In the genomic region with DNA sequence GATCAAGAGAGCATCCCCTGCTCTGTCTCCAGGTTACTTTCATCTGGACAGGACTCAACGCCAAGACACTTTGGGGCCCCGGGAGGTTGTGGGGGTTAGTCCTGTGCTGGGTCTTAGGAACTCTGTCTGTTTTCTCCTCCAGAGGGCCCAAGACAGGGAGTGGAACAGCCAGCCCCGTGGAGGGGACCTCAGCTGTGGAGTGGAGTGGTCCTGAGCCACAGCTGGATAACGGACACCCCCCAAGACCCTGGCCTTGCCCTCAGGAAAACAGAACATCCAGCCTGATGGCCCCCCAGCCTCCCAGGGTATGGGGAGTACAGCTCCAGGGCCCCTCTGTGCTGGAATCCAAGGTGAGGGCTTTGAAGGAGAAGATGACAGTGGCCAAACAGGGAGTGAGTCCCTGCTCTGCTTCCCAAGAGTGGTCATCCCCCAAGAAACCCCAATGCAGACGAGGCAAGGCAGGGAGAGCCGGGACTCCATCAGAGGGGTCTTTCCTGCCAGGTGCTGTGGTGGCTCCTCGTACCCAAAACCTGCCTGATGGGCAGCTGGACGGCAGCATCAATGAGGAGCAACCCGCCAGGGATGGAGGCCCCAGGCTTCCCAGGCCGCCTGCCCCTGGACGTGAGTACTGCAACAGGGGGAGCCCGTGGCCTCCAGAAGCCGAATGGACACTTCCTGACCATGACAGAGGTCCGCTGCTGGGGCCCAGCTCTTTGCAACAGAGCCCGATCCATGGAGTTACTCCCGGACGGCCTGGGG, we compare ENCODE assay signal across 22 cellular contexts.
"Had no signal": no experiment of that assay in that cellular context is flagged by ENCODE, and none has a peak within 500 bp of the region (broad histone marks: within the 10 kb centered on the region; RNA-seq: fewer than 3 reads in every experiment).

No MANE protein-coding gene starts in this region.

- H3K4me1 ChIP-seq: psoas muscle, testis had no signal

- H3K4me3 Mint-ChIP-seq: effector memory CD8-positive, alpha-beta T cell; naive thymus-derived CD4-positive, alpha-beta T cell; stimulated activated memory B cell treated with anti-CD40 and anti-IgM and Interleukin-4, amounts not matched to agents 10 μg/mL and 1 μg/mL and 100 μg/mL, for 72 hours; type B pancreatic cell had no signal

- H3K27ac Mint-ChIP-seq: effector memory CD8-positive, alpha-beta T cell; naive thymus-derived CD4-positive, alpha-beta T cell; stimulated activated memory B cell treated with anti-CD40 and anti-IgM and Interleukin-4, amounts not matched to agents 10 μg/mL and 1 μg/mL and 100 μg/mL, for 72 hours; type B pancreatic cell had no signal

- FAIRE-seq: frontal cortex, keratinocyte, urothelium cell line had no signal

- H3K9me3 Mint-ChIP-seq: effector memory CD8-positive, alpha-beta T cell; stimulated activated memory B cell treated with anti-CD40 and anti-IgM and Interleukin-4, amounts not matched to agents 10 μg/mL and 1 μg/mL and 100 μg/mL, for 72 hours; type B pancreatic cell had no signal

- H3K9me3 ChIP-seq: psoas muscle, spleen, testis, tibial artery had no signal

- H3K27me3 ChIP-seq: testis, tibial artery had no signal

- H3K27ac ChIP-seq: coronary artery, psoas muscle, skin epidermis, spleen, testis, tibial artery had no signal

- H3K4me3 ChIP-seq: coronary artery, psoas muscle, skin epidermis, spleen, testis, tibial artery had no signal

- ATAC-seq: effector memory CD8-positive, alpha-beta T cell; left lobe of liver; naive thymus-derived CD4-positive, alpha-beta T cell; psoas muscle; right cardiac atrium; stimulated activated memory B cell treated with anti-CD40 and anti-IgM and Interleukin-4, amounts not matched to agents 10 μg/mL and 1 μg/mL and 100 μg/mL, for 72 hours; stimulated activated naive CD8-positive, alpha-beta T cell treated with anti-CD3 and anti-CD28 coated beads, Interleukin-15, Interleukin-2, amounts not matched to agents 100 U/mL and 50 U/mL, for 24 hours had no signal

- H3K36me3 ChIP-seq: spleen had no signal

- H3K4me1 Mint-ChIP-seq: stimulated activated memory B cell treated with anti-CD40 and anti-IgM and Interleukin-4, amounts not matched to agents 10 μg/mL and 1 μg/mL and 100 μg/mL, for 72 hours had no signal

- DNase-seq: dermis blood vessel endothelial cell; effector memory CD8-positive, alpha-beta T cell; head of caudate nucleus; mammary epithelial cell; mesendoderm; midbrain; naive thymus-derived CD4-positive, alpha-beta T cell; psoas muscle; right cardiac atrium; spleen; stimulated activated CD4-positive, alpha-beta T cell treated with anti-CD3 and anti-CD28 coated beads, Interleukin-4, amount 100 ng/mL, for 4 hours; stimulated activated naive CD8-positive, alpha-beta T cell treated with anti-CD3 and anti-CD28 coated beads, Interleukin-15, Interleukin-2, amounts not matched to agents 100 U/mL and 50 U/mL, for 24 hours; testis had no signal

- H3K36me3 Mint-ChIP-seq: stimulated activated memory B cell treated with anti-CD40 and anti-IgM and Interleukin-4, amounts not matched to agents 10 μg/mL and 1 μg/mL and 100 μg/mL, for 72 hours; type B pancreatic cell had no signal
